Comparison of ENCODE assay signal across 8 cellular contexts in the genomic region with DNA sequence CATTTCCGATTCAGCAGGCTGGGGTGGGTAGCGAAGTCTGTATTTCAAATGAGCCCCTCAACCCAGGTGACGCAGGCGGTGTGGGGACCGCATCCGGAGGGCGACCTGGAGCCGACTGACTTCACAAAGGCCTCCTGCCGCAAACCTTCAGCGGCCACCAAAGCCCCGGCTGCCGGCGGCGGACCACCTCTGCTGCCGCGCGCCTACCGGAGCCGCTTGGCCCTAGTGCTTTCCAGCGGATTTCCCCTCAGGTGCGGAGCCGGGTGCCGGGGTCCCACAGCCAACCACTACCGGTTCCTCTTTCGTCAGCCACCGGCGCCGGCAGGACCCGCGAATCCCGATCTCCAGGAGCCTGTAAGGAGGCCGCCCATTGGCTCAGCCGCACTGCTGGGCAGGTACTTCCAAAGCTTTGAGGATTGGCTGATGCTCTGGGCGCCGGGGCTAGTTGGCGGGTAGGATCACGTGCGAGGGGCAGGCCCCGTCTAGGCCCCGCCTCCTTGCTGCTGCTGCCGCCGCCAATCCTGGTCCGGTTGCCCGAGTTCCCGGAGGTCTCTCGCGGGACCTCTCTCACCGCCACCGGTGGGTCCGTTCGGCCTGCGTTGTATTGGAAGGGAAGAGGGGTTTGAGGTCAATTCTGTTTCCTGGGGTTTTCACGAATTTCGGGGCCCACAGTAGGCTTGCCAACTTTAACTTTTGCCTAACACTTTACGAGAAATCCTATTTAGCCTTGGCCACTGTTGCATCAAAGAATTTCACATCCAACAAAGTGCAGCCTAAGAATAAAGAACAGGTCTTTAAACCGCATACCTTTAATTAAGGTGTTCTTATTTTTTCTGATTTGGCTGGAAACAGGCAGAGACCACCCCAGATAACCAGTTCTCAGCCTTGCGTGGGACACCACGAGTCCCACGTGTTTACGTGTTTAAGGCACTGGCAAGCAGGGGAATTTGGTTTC. TPM values are rescaled to one million over a fixed set of nuclear protein-coding genes. Genes with fewer than 3 reads are reported as not detected.
DNase-seq lines count a peak whose midpoint lies in the region; ATAC-seq and TF ChIP-seq lines count a peak whose summit lies in the region.

Gene GSTO2 (plus strand): TSS at position 494 of the 955 bp plus-strand sequence. CDS start 5,732 bp downstream, outside the sequence.

- H3K4me1 ChIP-seq in colonic mucosa, result no peaks in the 10 kb centered on the region

- peak; percentile 95 for DNase-seq in AG08396 (ENCODE audit: low spot score)
- DNase-seq in NCI-H510A (lab: John Stamatoyannopoulos, UW), result peak; percentile 99
- peak; percentile 99 for DNase-seq in activated CD4-positive, alpha-beta T cell treated with anti-CD3 and anti-CD28 coated beads, Interleukin-2, amount 10 ng/mL, durations not matched to agents 24 days and 14 days
- peak; percentile 98 for DNase-seq in colonic mucosa
- peak; percentile 98 to 100 for DNase-seq in left colon
- DNase-seq in stimulated activated CD4-positive, alpha-beta T cell treated with anti-CD3 and anti-CD28 coated beads, Interleukin-1b, Interleukin-23, amount 100 ng/mL, for 4 hours (ENCODE audit: low read depth in 2 of 2), result peak; percentile 93

- no peaks in the 10 kb centered on the region for H3K36me3 ChIP-seq in colonic mucosa

- peak within 1 kb of the TSS; percentile 76 for H3K4me3 ChIP-seq in colonic mucosa

- H3K4me3 Mint-ChIP-seq in activated CD4-positive, alpha-beta T cell treated with anti-CD3 and anti-CD28 coated beads, Interleukin-2, amount 10 ng/mL, durations not matched to agents 24 days and 14 days, result peak within 1 kb of the TSS; percentile 87

- H3K9ac ChIP-seq in colonic mucosa (ENCODE audit: low read depth in 2 of 2, low read length in 2 of 2), result peak within 1 kb of the TSS; percentile 89 to 92

- H3K27me3 Mint-ChIP-seq in activated CD4-positive, alpha-beta T cell treated with anti-CD3 and anti-CD28 coated beads, Interleukin-2, amount 10 ng/mL, durations not matched to agents 24 days and 14 days, result peaks cover 2% of the 10 kb centered on the region

- intact Hi-C loops in activated CD4-positive, alpha-beta T cell treated with anti-CD3 and anti-CD28 coated beads, Interleukin-2, amount 10 ng/mL, durations not matched to agents 24 days and 14 days (cut with micrococcal nuclease), result loop anchor here (1.0 to 5.0 kb wide), 5 partner anchors 14 to 352 kb away; partner anchors contain the start of genes CFAP43 and STN1
- intact Hi-C loops in colonic mucosa (cut with DNase I), result no loop called here
- intact Hi-C loops in left colon (cut with DNase I, micrococcal nuclease), result no loop called here

- H3K27ac ChIP-seq in colonic mucosa, result peak within 1 kb of the TSS; percentile 64

- H3K9me3 ChIP-seq in colonic mucosa, result no peaks in the 10 kb centered on the region

- H3K9me3 Mint-ChIP-seq in activated CD4-positive, alpha-beta T cell treated with anti-CD3 and anti-CD28 coated beads, Interleukin-2, amount 10 ng/mL, durations not matched to agents 24 days and 14 days, result no peaks in the 10 kb centered on the region

- no peaks in the 10 kb centered on the region for H3K27me3 ChIP-seq in colonic mucosa

- peaks cover 44% of the 10 kb centered on the region for H3K36me3 Mint-ChIP-seq in activated CD4-positive, alpha-beta T cell treated with anti-CD3 and anti-CD28 coated beads, Interleukin-2, amount 10 ng/mL, durations not matched to agents 24 days and 14 days (ENCODE audit: low read depth)

- no peak for TF ChIP-seq CTCF in colonic mucosa (IDR thresholded peaks at IDR 0.05)

- peak within 1 kb of the TSS; percentile 90 for H3K27ac Mint-ChIP-seq in activated CD4-positive, alpha-beta T cell treated with anti-CD3 and anti-CD28 coated beads, Interleukin-2, amount 10 ng/mL, durations not matched to agents 24 days and 14 days

- ATAC-seq in GM19043 (IDR thresholded peaks at IDR 0.05; ENCODE audit: low read depth, unreplicated experiment) (peak; percentile 99), HG03354 (IDR thresholded peaks at IDR 0.05; ENCODE audit: poor library complexity, severe bottlenecking, unreplicated experiment) (peak; percentile 99), left colon (peak; percentile 99)

- H3K4me1 Mint-ChIP-seq in activated CD4-positive, alpha-beta T cell treated with anti-CD3 and anti-CD28 coated beads, Interleukin-2, amount 10 ng/mL, durations not matched to agents 24 days and 14 days, result peaks cover 29% of the 10 kb centered on the region

RNA-seq across cellular contexts. Expression of gene GSTO2, which starts in this region (rescaled TPM):
- 0.77 and 1.3 TPM in 2 replicates for total RNA-seq in activated CD4-positive, alpha-beta T cell treated with anti-CD3 and anti-CD28 coated beads, Interleukin-2, amount 10 ng/mL, durations not matched to agents 24 days and 14 days
- total RNA-seq in colonic mucosa, result 10 to 100 TPM; 12.8 to 18.9 TPM
- 10 to 100 TPM; 13.7 to 27.9 TPM for total RNA-seq in left colon

Comparison
In these comparisons a context has a peak if more than half of its experiments do, and no peak if none do; other contexts are left out.
1. Peak in every context shown above with its lines: DNase-seq, ATAC-seq, H3K4me3 ChIP-seq and H3K27ac ChIP-seq.